In the genomic region with DNA sequence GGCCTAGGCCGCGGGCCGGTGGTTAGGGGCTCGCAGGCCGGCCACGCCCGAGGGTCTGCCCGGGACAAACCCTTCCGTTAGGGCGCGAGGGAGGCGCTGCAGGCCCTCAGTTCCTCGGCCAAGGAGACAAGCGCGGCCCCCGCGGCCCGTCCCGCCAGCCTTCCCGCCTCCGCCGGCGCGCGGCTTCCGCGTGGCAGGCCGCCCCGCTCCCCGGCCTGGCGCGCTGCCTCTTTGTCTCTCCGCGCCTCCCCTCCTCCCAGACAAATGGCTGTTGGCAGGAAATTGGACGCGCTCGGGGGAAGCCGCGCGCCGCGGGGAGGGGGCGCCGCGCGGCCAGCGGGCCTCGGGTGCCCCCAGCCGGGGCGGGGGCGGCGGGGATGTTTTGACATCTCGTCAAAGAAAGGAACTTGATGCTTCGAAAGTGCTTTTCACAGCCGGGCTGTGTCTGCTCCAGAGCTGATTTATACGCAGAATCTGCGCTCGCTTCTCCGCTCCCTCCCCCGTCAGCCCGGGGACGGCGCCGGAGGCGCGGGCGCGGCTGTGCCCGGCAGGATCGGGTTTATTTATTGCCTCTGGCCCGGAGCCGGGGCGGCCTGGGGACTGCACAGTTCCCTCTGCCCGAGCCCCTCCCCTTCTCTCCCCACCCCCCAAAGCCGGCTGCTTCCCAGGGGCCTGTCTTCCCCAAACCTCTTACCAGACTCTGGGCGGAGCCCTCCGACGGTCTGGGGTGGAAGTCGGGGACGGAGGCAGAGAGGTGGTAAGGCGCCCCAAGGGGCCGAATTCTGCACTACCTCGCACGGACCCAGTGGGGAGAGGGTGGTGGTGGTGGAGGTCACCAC, we compare ENCODE assay signal across 7 cellular contexts. TPM values are rescaled to one million over a fixed set of nuclear protein-coding genes. Genes with fewer than 3 reads are reported as not detected.
DNase-seq lines count a peak whose midpoint lies in the region; ATAC-seq and TF ChIP-seq lines count a peak whose summit lies in the region.

No MANE protein-coding gene starts in this region.

- H3K4me3 ChIP-seq in sigmoid colon = peak overlapping the region; percentile 46 to 64 (median 56)

- TF ChIP-seq CTCF in sigmoid colon (IDR thresholded peaks at IDR 0.05) = peak; percentile 42 to 77 (median 70)

- no peak for TF ChIP-seq EP300 in sigmoid colon (IDR thresholded peaks at IDR 0.05)

- H3K4me1 ChIP-seq in sigmoid colon = peaks cover 0 to 33% (median 21%) of the 10 kb centered on the region in 4 donors

- no peaks in the 10 kb centered on the region for H3K36me3 ChIP-seq in sigmoid colon

- intact Hi-C loops in sigmoid colon (cut with DNase I) = loop anchor here (1.0 to 5.0 kb wide), 3 partner anchors 31 to 290 kb away; a partner anchor contains a TSS

- TF ChIP-seq POLR2A in sigmoid colon (IDR thresholded peaks at IDR 0.05) = peak in 1 of 2 donors; percentile 45

- WGBS in sigmoid colon, 2 donors = 0% methylated on average over 84 of the region's 84 CpGs

- ATAC-seq in GM18499 (IDR thresholded peaks at IDR 0.05; ENCODE audit: insufficient read depth, unreplicated experiment) (peak; percentile 59), HG02852 (IDR thresholded peaks at IDR 0.05; ENCODE audit: unreplicated experiment) (peak; percentile 91)

- peak overlapping the region; percentile 90 to 99 (median 96) for H3K27ac ChIP-seq in sigmoid colon

- no peaks in the 10 kb centered on the region for H3K27me3 ChIP-seq in sigmoid colon

- peak; percentile 25 for DNase-seq in NCI-H146 treated with DMSO at 0.1 percent for 48 hours (lab: John Stamatoyannopoulos, UW; ENCODE audit: unreplicated experiment)
- peak; percentile 67 for DNase-seq in T-helper 9 cell
- peak; percentile 90 for DNase-seq in astrocyte of the hippocampus (ENCODE audit: low read depth, low spot score)
- peak; percentile 75 for DNase-seq in iPS DF 4.7 (ENCODE audit: extremely low read depth, low spot score)
- peak; percentile 95 for DNase-seq in sigmoid colon

- no peaks in the 10 kb centered on the region for H3K9me3 ChIP-seq in sigmoid colon

RNA-seq across cellular contexts. Expression of a gene that starts 20.8 kb away (rescaled TPM):
- total RNA-seq in sigmoid colon = 10 to 100 TPM; 10.6 to 28.5 (median 17.9) TPM
- 10 to 100 TPM in 2 of 3 donors, 1 to 10 TPM in 1; 3.5 to 13.5 (median 12.6) TPM for polyA plus RNA-seq in sigmoid colon

RNA-seq across cellular contexts. Expression of a gene that starts 37.2 kb away (rescaled TPM):
- 1 to 10 TPM in 1 of 4 donors, under 1 TPM in 2, not detected in 1; under 0.01 to 1.7 (median 0.27) TPM for total RNA-seq in sigmoid colon
- 1 to 10 TPM in 1 of 3 donors, not detected in 2; 1.3 TPM for polyA plus RNA-seq in sigmoid colon

RNA-seq across cellular contexts. Expression of a gene that starts 37.3 kb away (rescaled TPM):
- total RNA-seq in sigmoid colon = 1 to 10 TPM in 2 of 4 donors, under 1 TPM in 2; 0.36 to 3.1 (median 1.3) TPM
- polyA plus RNA-seq in sigmoid colon = 1 to 10 TPM in 1 of 3 donors, not detected in 2; 1.7 TPM

RNA-seq across cellular contexts. Expression of a gene that starts 52.9 kb away (rescaled TPM):
- total RNA-seq in sigmoid colon = under 1 TPM in 1 of 4 donors, not detected in 3; 0.28 TPM
- 100 to 1,000 TPM in 1 of 3 donors, 1 to 10 TPM in 1, not detected in 1; 1.4 to 117 TPM for polyA plus RNA-seq in sigmoid colon

RNA-seq across cellular contexts. Expression of a gene that starts 53.0 kb away (rescaled TPM):
- under 1 TPM; 0.14 to 0.83 (median 0.44) TPM for total RNA-seq in sigmoid colon
- polyA plus RNA-seq in sigmoid colon = 100 to 1,000 TPM in 1 of 3 donors, under 1 TPM in 2; 0.60 to 125 (median 0.92) TPM

Comparison
In these comparisons a context has a peak if more than half of its experiments do, and no peak if none do; other contexts are left out.
1. Peak in every context shown above with its lines: DNase-seq, ATAC-seq, H3K4me3 ChIP-seq and H3K27ac ChIP-seq.
2. DNase-seq: peak in every context shown above with its lines; median percentile 95 in sigmoid colon; 90 in astrocyte of the hippocampus; 75 in iPS DF 4.7; 67 in T-helper 9 cell; 25 in NCI-H146 treated with DMSO at 0.1 percent for 48 hours.